ENCODE assay signal across 1 cellular context in genomic region chr2:240291337-240291751, GRCh38.
TF ChIP-seq lines count a peak whose summit lies in the region.

No MANE protein-coding gene starts in this region.

TF ChIP-seq in WTC11, 78 proteins besides CTCF, POLR2A, EP300 and RAD21 (continued from another document):
- TF ChIP-seq, protein P1, sequence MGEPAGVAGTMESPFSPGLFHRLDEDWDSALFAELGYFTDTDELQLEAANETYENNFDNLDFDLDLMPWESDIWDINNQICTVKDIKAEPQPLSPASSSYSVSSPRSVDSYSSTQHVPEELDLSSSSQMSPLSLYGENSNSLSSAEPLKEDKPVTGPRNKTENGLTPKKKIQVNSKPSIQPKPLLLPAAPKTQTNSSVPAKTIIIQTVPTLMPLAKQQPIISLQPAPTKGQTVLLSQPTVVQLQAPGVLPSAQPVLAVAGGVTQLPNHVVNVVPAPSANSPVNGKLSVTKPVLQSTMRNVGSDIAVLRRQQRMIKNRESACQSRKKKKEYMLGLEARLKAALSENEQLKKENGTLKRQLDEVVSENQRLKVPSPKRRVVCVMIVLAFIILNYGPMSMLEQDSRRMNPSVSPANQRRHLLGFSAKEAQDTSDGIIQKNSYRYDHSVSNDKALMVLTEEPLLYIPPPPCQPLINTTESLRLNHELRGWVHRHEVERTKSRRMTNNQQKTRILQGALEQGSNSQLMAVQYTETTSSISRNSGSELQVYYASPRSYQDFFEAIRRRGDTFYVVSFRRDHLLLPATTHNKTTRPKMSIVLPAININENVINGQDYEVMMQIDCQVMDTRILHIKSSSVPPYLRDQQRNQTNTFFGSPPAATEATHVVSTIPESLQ (CRISPR knock-in tag; IDR thresholded peaks at IDR 0.05) = no peak
- TF ChIP-seq, protein P2, sequence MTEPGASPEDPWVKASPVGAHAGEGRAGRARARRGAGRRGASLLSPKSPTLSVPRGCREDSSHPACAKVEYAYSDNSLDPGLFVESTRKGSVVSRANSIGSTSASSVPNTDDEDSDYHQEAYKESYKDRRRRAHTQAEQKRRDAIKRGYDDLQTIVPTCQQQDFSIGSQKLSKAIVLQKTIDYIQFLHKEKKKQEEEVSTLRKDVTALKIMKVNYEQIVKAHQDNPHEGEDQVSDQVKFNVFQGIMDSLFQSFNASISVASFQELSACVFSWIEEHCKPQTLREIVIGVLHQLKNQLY (CRISPR knock-in tag; IDR thresholded peaks at IDR 0.05) = no peak
- TF ChIP-seq ATF1 (CRISPR knock-in tag; IDR thresholded peaks at IDR 0.05) = no peak
- no peak for TF ChIP-seq GRHL2 (CRISPR knock-in tag; IDR thresholded peaks at IDR 0.05; ENCODE audit: insufficient replicate concordance, severe bottlenecking)
- TF ChIP-seq ZBTB21 (CRISPR knock-in tag; IDR thresholded peaks at IDR 0.05; ENCODE audit: borderline replicate concordance) = no peak
- no peak for TF ChIP-seq ZSCAN18 (CRISPR knock-in tag; IDR thresholded peaks at IDR 0.05)
- TF ChIP-seq ZNF423 (CRISPR knock-in tag; IDR thresholded peaks at IDR 0.05) = no peak
- no peak for TF ChIP-seq CBFB (CRISPR knock-in tag; IDR thresholded peaks at IDR 0.05; ENCODE audit: low read depth)
TF ChIP-seq in WTC11: peak in this region for 0.
